Comparison of ENCODE assay signal across 25 cellular contexts in genomic region chrX:124540474-124540873, GRCh38.
"Had no signal": no experiment of that assay in that cellular context is flagged by ENCODE, and none has a peak within 500 bp of the region (broad histone marks: within the 10 kb centered on the region; RNA-seq: fewer than 3 reads in every experiment).

No MANE protein-coding gene starts in this region.

- H3K27ac ChIP-seq: coronary artery, gastrocnemius medialis, lower lobe of right lung, neutrophil, pancreas, right lobe of liver, thoracic aorta, tibial nerve, upper lobe of left lung had no signal

- H3K4me3 ChIP-seq: coronary artery, gastrocnemius medialis, lower lobe of right lung, mucosa of descending colon, pancreas, right lobe of liver, thoracic aorta, tibial nerve, upper lobe of left lung had no signal

- ATAC-seq: gastrocnemius medialis; left ventricle myocardium superior; lower lobe of right lung; mucosa of descending colon; natural killer cell treated with Interleukin-12 subunit alpha and Interleukin-12 subunit beta and Interleukin-15 and Interleukin-18, amount 100 ng/mL, for 72 hours; pancreas; right lobe of liver; stimulated activated naive B cell treated with anti-CD40 and anti-IgM and Interleukin-4, amounts not matched to agents 10 μg/mL and 1 μg/mL and 100 μg/mL, for 72 hours had no signal

- DNase-seq: dermis blood vessel endothelial cell; effector memory CD4-positive, alpha-beta T cell; erythroblast; gastrocnemius medialis; head of caudate nucleus; left ventricle myocardium superior; lower lobe of right lung; mucosa of descending colon; naive B cell; pancreas; retina; right lobe of liver; small intestine; stimulated activated CD4-positive, alpha-beta T cell treated with anti-CD3 and anti-CD28 coated beads, Interleukin-15, amount 100 ng/mL, for 24 hours; stimulated activated CD4-positive, alpha-beta T cell treated with anti-CD3 and anti-CD28 coated beads, Interleukin-2, amount 100 ng/mL, for 48 hours; stimulated activated naive B cell treated with anti-CD40 and anti-IgM and Interleukin-4, amounts not matched to agents 10 μg/mL and 1 μg/mL and 100 μg/mL, for 72 hours; upper lobe of left lung had no signal

- H3K36me3 ChIP-seq: gastrocnemius medialis, lower lobe of right lung, neutrophil, pancreas, right lobe of liver, thoracic aorta, tibial nerve, upper lobe of left lung had no signal

- FAIRE-seq: endothelial cell of umbilical vein, keratinocyte, pancreas, small intestine, urothelium cell line had no signal

- H3K27me3 ChIP-seq: gastrocnemius medialis, neutrophil, pancreas, right lobe of liver, tibial nerve, upper lobe of left lung had no signal
